In the genomic region with DNA sequence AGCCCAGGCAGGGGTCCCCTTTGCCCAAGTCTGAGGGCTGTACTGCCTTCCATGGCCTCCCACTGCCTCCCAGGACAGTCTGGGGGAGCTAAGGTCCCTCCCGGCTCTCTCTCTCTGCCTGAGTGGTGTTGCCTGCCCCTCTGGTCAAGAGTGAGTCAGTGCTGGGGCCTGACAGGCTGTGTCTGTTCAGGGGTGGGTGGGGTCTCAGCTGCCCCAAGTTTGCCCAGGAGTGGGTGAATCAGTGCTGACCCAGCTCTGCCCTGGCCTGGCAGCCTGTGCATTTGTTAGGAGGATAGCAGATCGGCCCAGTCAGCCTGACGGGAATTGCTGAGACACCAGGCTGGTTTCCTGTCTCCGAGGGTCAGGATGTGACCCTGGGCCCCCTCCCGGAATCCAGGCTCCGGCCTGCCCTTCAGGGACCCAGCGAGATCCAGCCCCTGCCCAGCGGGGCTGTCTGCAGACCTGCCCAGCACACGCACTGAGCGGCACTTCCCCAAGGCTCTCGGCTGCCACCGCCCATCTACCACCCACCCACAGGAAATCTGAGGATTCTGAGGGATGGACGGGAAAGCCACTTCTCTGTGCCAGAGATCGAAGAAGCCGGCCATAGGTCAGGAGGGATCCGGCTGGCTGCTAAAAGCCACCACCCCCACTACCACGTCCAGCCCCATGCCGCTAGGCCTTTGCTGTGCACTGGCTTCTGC, we compare ENCODE assay signal across 1 cellular context.
TF ChIP-seq lines count a peak whose summit lies in the region.

No MANE protein-coding gene starts in this region.

TF ChIP-seq in IMR-90, 13 proteins besides CTCF, POLR2A, EP300 and RAD21:
- peak; percentile 63 for TF ChIP-seq MAFK (IDR thresholded peaks at IDR 0.05; ENCODE audit: low read depth, low read length)
- no peak for TF ChIP-seq CEBPB (IDR thresholded peaks at IDR 0.05; ENCODE audit: low read depth, low read length)
- TF ChIP-seq RCOR1 (IDR thresholded peaks at IDR 0.05; ENCODE audit: insufficient replicate concordance, low read length) = peak; percentile 36
- TF ChIP-seq NFE2L2 (IDR thresholded peaks at IDR 0.05; ENCODE audit: low read depth, low read length) = peak; percentile 60
- TF ChIP-seq BHLHE40 (IDR thresholded peaks at IDR 0.05; ENCODE audit: low read depth, low read length) = peak; percentile 46; the same call in 1 of the 2 replicates
- peak; percentile 76 for TF ChIP-seq MAZ (IDR thresholded peaks at IDR 0.05; ENCODE audit: borderline replicate concordance, low read depth, low read length)
- TF ChIP-seq ELK1 (IDR thresholded peaks at IDR 0.05; ENCODE audit: borderline replicate concordance, low read depth, low read length) = no peak
- peak; percentile 88 for TF ChIP-seq FOS (IDR thresholded peaks at IDR 0.05; ENCODE audit: low read depth, low read length)
